Comparison of ENCODE assay signal across 27 cellular contexts in genomic region chrX:150980186-150980585, GRCh38.
"Had no signal": no experiment of that assay in that cellular context is flagged by ENCODE, and none has a peak within 500 bp of the region (broad histone marks: within the 10 kb centered on the region; RNA-seq: fewer than 3 reads in every experiment).

No MANE protein-coding gene starts in this region.

- H3K27ac Mint-ChIP-seq: natural killer cell; nephron progenitor cell; progenitor cell of endocrine pancreas; stimulated activated effector memory CD8-positive, alpha-beta T cell treated with anti-CD3 and anti-CD28 coated beads, Interleukin-12 subunit alpha, Interleukin-12 subunit beta, amount 100 ng/mL, for 72 hours; stimulated activated naive B cell treated with anti-CD40 and anti-IgM and Interleukin-4, amounts not matched to agents 10 μg/mL and 1 μg/mL and 100 μg/mL, for 72 hours; stimulated activated naive CD8-positive, alpha-beta T cell treated with anti-CD3 and anti-CD28 coated beads, Interleukin-15, Interleukin-2, amounts not matched to agents 100 ng/mL and 50 ng/mL, for 24 hours had no signal

- H3K9me3 ChIP-seq: neutrophil, pancreas, psoas muscle, right lobe of liver, sigmoid colon, stomach, thoracic aorta, thyroid gland, tibial nerve, upper lobe of left lung, vagina had no signal

- ATAC-seq: natural killer cell; pancreas; psoas muscle; right cardiac atrium; right lobe of liver; stimulated activated effector memory CD8-positive, alpha-beta T cell treated with anti-CD3 and anti-CD28 coated beads, Interleukin-12 subunit alpha, Interleukin-12 subunit beta, amount 100 ng/mL, for 72 hours; stimulated activated naive B cell treated with anti-CD40 and anti-IgM and Interleukin-4, amounts not matched to agents 10 μg/mL and 1 μg/mL and 100 μg/mL, for 72 hours had no signal

- H3K27me3 ChIP-seq: pancreas, right lobe of liver, sigmoid colon, stomach, thyroid gland, tibial nerve, upper lobe of left lung, vagina had no signal

- H3K4me1 ChIP-seq: pancreas, psoas muscle, right lobe of liver, sigmoid colon, tibial nerve, vagina had no signal

- H3K4me3 ChIP-seq: pancreas, psoas muscle, right lobe of liver, sigmoid colon, stomach, thoracic aorta, thyroid gland, tibial nerve, upper lobe of left lung, vagina had no signal

- H3K36me3 Mint-ChIP-seq: natural killer cell; stimulated activated effector memory CD8-positive, alpha-beta T cell treated with anti-CD3 and anti-CD28 coated beads, Interleukin-12 subunit alpha, Interleukin-12 subunit beta, amount 100 ng/mL, for 72 hours; stimulated activated naive B cell treated with anti-CD40 and anti-IgM and Interleukin-4, amounts not matched to agents 10 μg/mL and 1 μg/mL and 100 μg/mL, for 72 hours had no signal

- H3K4me3 Mint-ChIP-seq: nephron progenitor cell; neural crest cell; stimulated activated effector memory CD8-positive, alpha-beta T cell treated with anti-CD3 and anti-CD28 coated beads, Interleukin-12 subunit alpha, Interleukin-12 subunit beta, amount 100 ng/mL, for 72 hours; stimulated activated naive B cell treated with anti-CD40 and anti-IgM and Interleukin-4, amounts not matched to agents 10 μg/mL and 1 μg/mL and 100 μg/mL, for 72 hours; stimulated activated naive CD8-positive, alpha-beta T cell treated with anti-CD3 and anti-CD28 coated beads, Interleukin-15, Interleukin-2, amounts not matched to agents 100 ng/mL and 50 ng/mL, for 24 hours had no signal

- H3K27ac ChIP-seq: neutrophil, pancreas, psoas muscle, right lobe of liver, sigmoid colon, stomach, thoracic aorta, thyroid gland, tibial nerve, upper lobe of left lung, vagina had no signal

- H3K36me3 ChIP-seq: neutrophil, pancreas, right lobe of liver, sigmoid colon, stomach, thoracic aorta, thyroid gland, tibial nerve, upper lobe of left lung, vagina had no signal

- H3K9me3 Mint-ChIP-seq: natural killer cell; neural crest cell; stimulated activated effector memory CD8-positive, alpha-beta T cell treated with anti-CD3 and anti-CD28 coated beads, Interleukin-12 subunit alpha, Interleukin-12 subunit beta, amount 100 ng/mL, for 72 hours; stimulated activated naive CD8-positive, alpha-beta T cell treated with anti-CD3 and anti-CD28 coated beads, Interleukin-15, Interleukin-2, amounts not matched to agents 100 ng/mL and 50 ng/mL, for 24 hours had no signal

- DNase-seq: natural killer cell; nephron progenitor cell; nucleus accumbens; pancreas; psoas muscle; right cardiac atrium; right lobe of liver; small intestine; stimulated activated CD4-positive, alpha-beta T cell treated with anti-CD3 and anti-CD28 coated beads, Interleukin-15, amount 100 ng/mL, for 24 hours; stimulated activated CD4-positive, alpha-beta T cell treated with anti-CD3 and anti-CD28 coated beads, Interleukin-2, amount 100 ng/mL, for 24 hours; stimulated activated CD4-positive, alpha-beta T cell treated with anti-CD3 and anti-CD28 coated beads, Interleukin-2, amount 100 ng/mL, for 48 hours; stimulated activated CD4-positive, alpha-beta T cell treated with anti-CD3 and anti-CD28 coated beads, Interleukin-4, amount 100 ng/mL, for 24 hours; stimulated activated naive B cell treated with anti-CD40 and anti-IgM and Interleukin-4, amounts not matched to agents 10 μg/mL and 1 μg/mL and 100 μg/mL, for 72 hours; stimulated activated naive CD4-positive, alpha-beta T cell treated with Interleukin-2 at 50 U/mL for 16 hours; stomach; thyroid gland; trophoblast cell; upper lobe of left lung had no signal
